Comparison of ENCODE assay signal across 19 cellular contexts in genomic region chr6:52513896-52514295, GRCh38.
DNase-seq lines count a peak whose midpoint lies in the region; ATAC-seq and TF ChIP-seq lines count a peak whose summit lies in the region.
"Had no signal": no experiment of that assay in that cellular context is flagged by ENCODE, and none has a peak within 500 bp of the region (broad histone marks: within the 10 kb centered on the region; RNA-seq: fewer than 3 reads in every experiment).

No MANE protein-coding gene starts in this region.

- peaks cover 99% of the 10 kb centered on the region for H3K4me1 Mint-ChIP-seq in osteocyte (ENCODE audit: unreplicated experiment)
- H3K4me1 Mint-ChIP-seq in CD8-positive, alpha-beta T cell (ENCODE audit: low read depth): no peaks in the 10 kb centered on the region

- TF ChIP-seq POLR2A in heart left ventricle (IDR thresholded peaks at IDR 0.05) (no peak), esophagus muscularis mucosa (IDR thresholded peaks at IDR 0.05; ENCODE audit: low read depth) (no peak), body of pancreas (IDR thresholded peaks at IDR 0.05) (no peak)

- POLR2A ChIA-PET in CD8-positive, alpha-beta T cell (lab: Charles Lee): no interaction called here

- no peaks in the 10 kb centered on the region for H3K9me3 Mint-ChIP-seq in osteocyte (ENCODE audit: unreplicated experiment)
- no peaks in the 10 kb centered on the region for H3K9me3 Mint-ChIP-seq in CD8-positive, alpha-beta T cell
- H3K9me3 Mint-ChIP-seq: mesothelial cell of epicardium had no signal

- WGBS in heart left ventricle, 4 donors: 84 to 90% (median 89%) methylated on average over 4 of the region's 4 CpGs
- 81% methylated on average over 4 of the region's 4 CpGs for WGBS in right cardiac atrium
- 88% methylated on average over 4 of the region's 4 CpGs for WGBS in esophagus muscularis mucosa
- WGBS in body of pancreas, 2 donors: 86 to 90% methylated on average over 4 of the region's 4 CpGs

- peaks cover 0 to 53% (median 34%) of the 10 kb centered on the region in 9 donors for H3K36me3 ChIP-seq in heart left ventricle
- peaks cover 9 to 38% (median 28%) of the 10 kb centered on the region in 4 donors for H3K36me3 ChIP-seq in esophagus muscularis mucosa
- H3K36me3 ChIP-seq in upper lobe of right lung: peaks cover 27% of the 10 kb centered on the region
- H3K36me3 ChIP-seq in CD8-positive, alpha-beta T cell (ENCODE audit: insufficient read depth, low read length): peaks cover 7% of the 10 kb centered on the region
- no peaks in the 10 kb centered on the region for H3K36me3 ChIP-seq in body of pancreas (replicated peaks in 1 of 2; ENCODE audit: insufficient read depth in 1 of 2, low read depth in 2 of 2)

- peaks cover 83% of the 10 kb centered on the region for H3K36me3 Mint-ChIP-seq in osteocyte (ENCODE audit: unreplicated experiment)
- H3K36me3 Mint-ChIP-seq in CD8-positive, alpha-beta T cell: peaks cover 84% of the 10 kb centered on the region

- no peak for TF ChIP-seq CTCF in heart left ventricle (IDR thresholded peaks at IDR 0.05)
- no peak for TF ChIP-seq CTCF in esophagus muscularis mucosa (IDR thresholded peaks at IDR 0.05)
- no peak for TF ChIP-seq CTCF in osteocyte (IDR thresholded peaks at IDR 0.05)
- TF ChIP-seq CTCF in upper lobe of right lung (IDR thresholded peaks at IDR 0.05): no peak
- no peak for TF ChIP-seq CTCF in CD8-positive, alpha-beta T cell (IDR thresholded peaks at IDR 0.05)
- no peak for TF ChIP-seq CTCF in body of pancreas (IDR thresholded peaks at IDR 0.05)

- no peak overlapping the region for H3K4me3 Mint-ChIP-seq in osteocyte (ENCODE audit: unreplicated experiment)
- H3K4me3 Mint-ChIP-seq in CD8-positive, alpha-beta T cell: no peak overlapping the region
- H3K4me3 Mint-ChIP-seq: mesothelial cell of epicardium had no signal

- no peak for TF ChIP-seq EP300 in esophagus muscularis mucosa (IDR thresholded peaks at IDR 0.05)

- H3K27ac Mint-ChIP-seq in osteocyte (ENCODE audit: unreplicated experiment): peak overlapping the region; percentile 99
- no peak overlapping the region for H3K27ac Mint-ChIP-seq in CD8-positive, alpha-beta T cell
- H3K27ac Mint-ChIP-seq: mesothelial cell of epicardium had no signal

- no peak for DNase-seq in heart left ventricle
- no peak for DNase-seq in right cardiac atrium
- no peak for DNase-seq in esophagus muscularis mucosa (ENCODE audit: extremely low spot score)
- no peak for DNase-seq in osteocyte (ENCODE audit: extremely low spot score, unreplicated experiment)
- no peak for DNase-seq in upper lobe of right lung
- no peak for DNase-seq in cerebellar nuclear complex (lab: John Stamatoyannopoulos, UW)
- no peak for DNase-seq in CD8-positive, alpha-beta T cell
- no peak for DNase-seq in body of pancreas
- DNase-seq: activated CD4-positive, alpha-beta T cell treated with anti-CD3 and anti-CD28 coated beads for 1 hour; activated gamma-delta T cell; aorta; cortex of kidney; DMS53; NCI-H1048; NCI-H526; SK-N-SH; stimulated activated CD4-positive, alpha-beta T cell treated with anti-CD3 and anti-CD28 coated beads, Interleukin-2, amount 100 ng/mL, for 48 hours; T-helper 9 cell had no signal

- intact Hi-C loops in heart left ventricle (cut with DNase I) (no loop called here), right cardiac atrium (cut with DNase I) (loop anchor here in 1 of 4 donors (5.0 kb wide), 1 partner anchor 58 kb away; no protein-coding TSS in a partner anchor), esophagus muscularis mucosa (cut with DNase I) (no loop called here), upper lobe of right lung (cut with DNase I) (loop anchor here (10.0 kb wide), 1 partner anchor 51 kb away; no protein-coding TSS in a partner anchor), body of pancreas (cut with DNase I) (no loop called here)
- intact Hi-C loops in CD8-positive, alpha-beta T cell (cut with DNase I, micrococcal nuclease): no loop called here

- H3K27ac ChIP-seq in heart left ventricle (peak overlapping the region in 10 of 12 donors; percentile 8 to 92 (median 87)), right cardiac atrium (ENCODE audit: low read length) (no peak overlapping the region), esophagus muscularis mucosa (replicated peaks in 1 of 4) (peak overlapping the region; percentile 77 to 85 (median 85)), upper lobe of right lung (peak overlapping the region; percentile 42), body of pancreas (peak overlapping the region in 1 of 4 donors; percentile 31)
- H3K27ac ChIP-seq in CD8-positive, alpha-beta T cell (ENCODE audit: low read depth, low read length): no peak overlapping the region

- ATAC-seq in heart left ventricle (no peak), right cardiac atrium (no peak), upper lobe of right lung (no peak), body of pancreas (no peak)
- ATAC-seq in CD8-positive, alpha-beta T cell: no peak

- peaks cover 10 to 86% (median 55%) of the 10 kb centered on the region in 12 donors for H3K4me1 ChIP-seq in heart left ventricle
- H3K4me1 ChIP-seq in right cardiac atrium (ENCODE audit: control insufficient read depth, insufficient read depth, low read length): peaks cover 21% of the 10 kb centered on the region
- peaks cover 55 to 94% (median 81%) of the 10 kb centered on the region in 4 donors for H3K4me1 ChIP-seq in esophagus muscularis mucosa
- H3K4me1 ChIP-seq in upper lobe of right lung: peaks cover 60% of the 10 kb centered on the region
- H3K4me1 ChIP-seq in CD8-positive, alpha-beta T cell (ENCODE audit: insufficient read depth, low read length): no peaks in the 10 kb centered on the region
- peaks cover 11% of the 10 kb centered on the region for H3K4me1 ChIP-seq in body of pancreas

- CTCF ChIA-PET in CD8-positive, alpha-beta T cell (lab: Charles Lee): no interaction called here

- H3K4me3 ChIP-seq in heart left ventricle (no peak overlapping the region), right cardiac atrium (ENCODE audit: low read length) (no peak overlapping the region), esophagus muscularis mucosa (no peak overlapping the region), upper lobe of right lung (no peak overlapping the region), body of pancreas (no peak overlapping the region)
- no peak overlapping the region for H3K4me3 ChIP-seq in CD8-positive, alpha-beta T cell (ENCODE audit: low read depth, low read length)

- no peaks in the 10 kb centered on the region for H3K27me3 Mint-ChIP-seq in osteocyte (ENCODE audit: unreplicated experiment)
- H3K27me3 Mint-ChIP-seq in CD8-positive, alpha-beta T cell (ENCODE audit: low read depth): no peaks in the 10 kb centered on the region

- H3K27me3 ChIP-seq in heart left ventricle (no peaks in the 10 kb centered on the region), right cardiac atrium (ENCODE audit: control insufficient read depth, insufficient read depth) (no peaks in the 10 kb centered on the region), esophagus muscularis mucosa (no peaks in the 10 kb centered on the region), upper lobe of right lung (no peaks in the 10 kb centered on the region), body of pancreas (no peaks in the 10 kb centered on the region)
- H3K27me3 ChIP-seq in CD8-positive, alpha-beta T cell (ENCODE audit: insufficient read depth, low read length): no peaks in the 10 kb centered on the region

- H3K9me3 ChIP-seq in heart left ventricle: no peaks in the 10 kb centered on the region
- H3K9me3 ChIP-seq in right cardiac atrium (ENCODE audit: control insufficient read depth, low read length): no peaks in the 10 kb centered on the region
- H3K9me3 ChIP-seq in esophagus muscularis mucosa: no peaks in the 10 kb centered on the region
- H3K9me3 ChIP-seq in upper lobe of right lung: no peaks in the 10 kb centered on the region
- H3K9me3 ChIP-seq in CD8-positive, alpha-beta T cell (ENCODE audit: low read length): no peaks in the 10 kb centered on the region
- H3K9me3 ChIP-seq in body of pancreas: no peaks in the 10 kb centered on the region
- H3K9me3 ChIP-seq: SK-N-SH had no signal

Comparison
In these comparisons a context has a peak if more than half of its experiments do, and no peak if none do; other contexts are left out.
1. H3K27ac ChIP-seq: peak in heart left ventricle (10 of 12), esophagus muscularis mucosa (4 of 4) and upper lobe of right lung (single experiment); none in right cardiac atrium (single experiment) and CD8-positive, alpha-beta T cell (single experiment).